25 cellular contexts compared by ENCODE assay signal in the genomic region with DNA sequence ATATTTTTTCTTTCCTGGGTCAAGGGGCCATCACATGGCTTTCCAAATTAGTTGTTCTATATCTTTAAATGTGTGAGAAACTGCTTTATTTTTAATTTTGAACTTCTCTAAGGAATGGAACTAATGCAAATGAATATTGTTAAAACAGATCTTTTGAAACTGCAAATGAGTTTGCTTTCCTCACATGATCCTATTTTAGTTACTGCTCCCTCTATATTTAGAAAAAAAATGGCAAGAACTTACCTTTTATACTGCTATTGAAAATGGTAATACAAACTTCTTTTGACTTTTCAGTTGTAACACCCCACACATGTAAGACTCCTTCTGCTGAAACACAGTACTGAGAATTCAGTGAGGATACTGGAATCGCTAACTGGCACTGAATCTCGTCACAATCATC. TPM values are rescaled to one million over a fixed set of nuclear protein-coding genes. Genes with fewer than 3 reads are reported as not detected.
"Had no signal": no experiment of that assay in that cellular context is flagged by ENCODE, and none has a peak within 500 bp of the region (broad histone marks: within the 10 kb centered on the region; RNA-seq: fewer than 3 reads in every experiment).

No MANE protein-coding gene starts in this region.

- H3K9me3 ChIP-seq: SK-N-SH had no signal

- DNase-seq: IMR-90, Kasumi-1, MV-4-11, NCI-H1048, NCI-H1105, NCI-H1417, NCI-H1436 treated with DMSO at 0.1 percent for 48 hours, NCI-H1694, NCI-H1930, NCI-H2081, NCI-H2107, NCI-H2227 treated with DMSO at 0.1 percent for 48 hours, NCI-H524, NCI-H526 treated with DMSO at 0.1 percent for 48 hours, NCI-H748 treated with DMSO at 0.1 percent for 48 hours, SHP77, SK-N-SH, SW 1271 had no signal

- H3K27ac ChIP-seq: KMS-11, RWPE1 had no signal

- ATAC-seq: HepG2 had no signal

RNA-seq across cellular contexts. Expression of gene IL22RA2, which starts 29.8 kb away (rescaled TPM):
- total RNA-seq: HepG2, HT1080, IMR-90, M059J, NCI-H460, SK-MEL-5 had no signal
- polyA plus RNA-seq: HepG2, IMR-90, SK-N-SH had no signal
